9 cellular contexts compared by ENCODE assay signal in the genomic region with DNA sequence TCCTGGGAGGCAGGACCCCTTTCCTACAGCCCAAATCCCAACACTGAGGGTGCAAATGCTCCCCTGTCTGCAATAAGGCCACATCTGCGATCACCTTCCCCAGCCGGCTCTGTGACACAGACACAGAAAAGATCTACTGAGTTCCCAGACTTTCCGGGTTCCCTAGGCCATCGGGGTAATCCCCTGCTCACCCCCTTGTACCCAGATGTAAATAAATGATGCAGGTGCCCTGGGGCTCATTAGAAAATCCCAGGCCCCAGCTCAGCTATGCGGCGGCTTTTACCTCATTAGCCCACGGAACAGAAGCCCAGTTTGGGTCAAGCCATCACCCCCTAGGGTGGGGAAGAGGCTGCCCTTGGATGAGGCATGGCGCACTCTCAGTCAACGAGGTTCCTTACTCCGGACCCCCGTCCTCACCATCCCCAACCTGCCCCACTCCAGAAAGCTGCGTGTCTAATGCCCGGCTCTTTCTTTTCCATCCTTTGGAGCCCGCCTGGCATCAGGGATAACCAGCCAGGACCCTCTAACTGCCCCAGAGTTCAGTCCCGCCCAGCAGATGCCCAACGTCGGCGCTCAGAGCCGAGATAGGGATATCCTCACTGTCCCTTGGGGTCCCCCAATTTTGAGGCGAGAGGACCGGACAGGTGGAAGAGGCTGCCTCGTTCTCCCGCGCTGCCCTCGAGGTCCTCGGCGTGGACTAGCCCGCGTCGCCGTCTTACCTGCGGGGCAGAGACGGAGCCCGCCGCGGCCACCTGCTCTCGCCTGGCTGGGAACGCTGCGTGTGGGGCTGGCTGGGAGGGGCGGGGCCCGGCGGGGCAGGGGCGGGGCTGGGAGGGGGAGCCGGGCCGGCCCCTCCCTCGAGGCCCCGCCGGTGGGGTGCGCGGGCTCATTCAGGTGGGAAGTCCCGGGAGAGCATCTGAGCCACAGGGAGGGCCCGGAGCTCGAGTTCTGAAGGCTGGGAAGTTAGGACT. TPM values are rescaled to one million over a fixed set of nuclear protein-coding genes. Genes with fewer than 3 reads are reported as not detected.
DNase-seq lines count a peak whose midpoint lies in the region; ATAC-seq and TF ChIP-seq lines count a peak whose summit lies in the region.
"Had no signal": no experiment of that assay in that cellular context is flagged by ENCODE, and none has a peak within 500 bp of the region (broad histone marks: within the 10 kb centered on the region; RNA-seq: fewer than 3 reads in every experiment).

Gene ZNF385C, minus strand, starts transcription at position 783 of the 971 bp plus-strand sequence. CDS start 35,417 bp downstream, outside the sequence.

- H3K4me1 Mint-ChIP-seq in stimulated activated memory B cell treated with anti-CD40 and anti-IgM and Interleukin-4, amounts not matched to agents 10 μg/mL and 1 μg/mL and 100 μg/mL, for 72 hours, result peaks cover 21% of the 10 kb centered on the region
- peaks cover 8% of the 10 kb centered on the region for H3K4me1 Mint-ChIP-seq in mesothelial cell of epicardium

- no peaks in the 10 kb centered on the region for H3K9me3 Mint-ChIP-seq in stimulated activated memory B cell treated with anti-CD40 and anti-IgM and Interleukin-4, amounts not matched to agents 10 μg/mL and 1 μg/mL and 100 μg/mL, for 72 hours
- H3K9me3 Mint-ChIP-seq in mesothelial cell of epicardium, result no peaks in the 10 kb centered on the region

- no peak within 1 kb of the TSS for H3K27ac ChIP-seq in foreskin keratinocyte

- H3K4me1 ChIP-seq in foreskin keratinocyte, result no peaks in the 10 kb centered on the region

- H3K27me3 ChIP-seq in foreskin keratinocyte, result peaks cover 44% of the 10 kb centered on the region

- peak within 1 kb of the TSS; percentile 67 for H3K4me3 Mint-ChIP-seq in stimulated activated memory B cell treated with anti-CD40 and anti-IgM and Interleukin-4, amounts not matched to agents 10 μg/mL and 1 μg/mL and 100 μg/mL, for 72 hours
- no peak within 1 kb of the TSS for H3K4me3 Mint-ChIP-seq in mesothelial cell of epicardium

- no peak for TF ChIP-seq CTCF in foreskin keratinocyte (conservative IDR thresholded peaks at IDR 0.05)
- no peak for TF ChIP-seq CTCF in mesothelial cell of epicardium (IDR thresholded peaks at IDR 0.05; ENCODE audit: unreplicated experiment)

- no peaks in the 10 kb centered on the region for H3K36me3 Mint-ChIP-seq in stimulated activated memory B cell treated with anti-CD40 and anti-IgM and Interleukin-4, amounts not matched to agents 10 μg/mL and 1 μg/mL and 100 μg/mL, for 72 hours
- H3K36me3 Mint-ChIP-seq in mesothelial cell of epicardium, result no peaks in the 10 kb centered on the region

- ATAC-seq in foreskin keratinocyte, result peak; percentile 45
- peak; percentile 59 for ATAC-seq in stimulated activated memory B cell treated with anti-CD40 and anti-IgM and Interleukin-4, amounts not matched to agents 10 μg/mL and 1 μg/mL and 100 μg/mL, for 72 hours

- peaks cover 21% of the 10 kb centered on the region for H3K27me3 Mint-ChIP-seq in stimulated activated memory B cell treated with anti-CD40 and anti-IgM and Interleukin-4, amounts not matched to agents 10 μg/mL and 1 μg/mL and 100 μg/mL, for 72 hours
- H3K27me3 Mint-ChIP-seq in mesothelial cell of epicardium (ENCODE audit: low read depth), result peaks cover 60% of the 10 kb centered on the region

- H3K27ac Mint-ChIP-seq in stimulated activated memory B cell treated with anti-CD40 and anti-IgM and Interleukin-4, amounts not matched to agents 10 μg/mL and 1 μg/mL and 100 μg/mL, for 72 hours, result peak within 1 kb of the TSS; percentile 76
- H3K27ac Mint-ChIP-seq in mesothelial cell of epicardium, result no peak within 1 kb of the TSS

- DNase-seq in NCI-H1436 (lab: John Stamatoyannopoulos, UW) (peak; percentile 47), NCI-H1436 treated with DMSO at 0.1 percent for 48 hours (lab: John Stamatoyannopoulos, UW) (no peak), foreskin keratinocyte (no peak), mesothelial cell of epicardium (ENCODE audit: low spot score in 2 of 2, unreplicated experiment in 2 of 2) (no peak), superior temporal gyrus (ENCODE audit: extremely low spot score) (no peak)
- DNase-seq in activated CD4-positive, alpha-beta T cell treated with anti-CD3 and anti-CD28 coated beads, Interleukin-2, amount 50 U/mL, for 1 hour, result peak; percentile 50
- no peak for DNase-seq in central memory CD4-positive, alpha-beta T cell

RNA-seq across cellular contexts. Expression of gene ZNF385C, which starts in this region (rescaled TPM):
- total RNA-seq in foreskin keratinocyte (0.04 TPM in 1 of 2 replicates, not detected in the other), mesothelial cell of epicardium (2.2 to 2.9 TPM (median 2.5 TPM) in 3 replicates)
- 0.06 and 0.15 TPM in 2 replicates for polyA plus RNA-seq in foreskin keratinocyte
- polyA plus RNA-seq: AG04450 had no signal

Comparison
In these comparisons a context has a peak if more than half of its experiments do, and no peak if none do; other contexts are left out.
1. DNase-seq: peak in NCI-H1436 (single experiment) and activated CD4-positive, alpha-beta T cell treated with anti-CD3 and anti-CD28 coated beads, Interleukin-2, amount 50 U/mL, for 1 hour (single experiment); none in NCI-H1436 treated with DMSO at 0.1 percent for 48 hours (single experiment), foreskin keratinocyte (0 of 2), mesothelial cell of epicardium (0 of 2), superior temporal gyrus (single experiment) and central memory CD4-positive, alpha-beta T cell (single experiment).
2. Peak in ATAC-seq in foreskin keratinocyte; RNA of the gene not detected or under 1 TPM.